In genomic region chr6:158648682-158649131, GRCh38 we compare ENCODE assay signal across 9 cellular contexts. TPM values are rescaled to one million over a fixed set of nuclear protein-coding genes. Genes with fewer than 3 reads are reported as not detected.
DNase-seq lines count a peak whose midpoint lies in the region; ATAC-seq and TF ChIP-seq lines count a peak whose summit lies in the region.
"Had no signal": no experiment of that assay in that cellular context is flagged by ENCODE, and none has a peak within 500 bp of the region (broad histone marks: within the 10 kb centered on the region; RNA-seq: fewer than 3 reads in every experiment).

No MANE protein-coding gene starts in this region.

- no peak for DNase-seq in activated CD4-positive, alpha-beta memory T cell treated with anti-CD3 and anti-CD28 coated beads, Interleukin-2, amount 10 ng/mL, durations not matched to agents 7 days and 5 days
- no peak for DNase-seq in left ventricle myocardium inferior
- DNase-seq in uterus: no peak
- no peak for DNase-seq in GM23338 (ENCODE audit: low spot score)
- no peak for DNase-seq in stimulated activated CD4-positive, alpha-beta T cell treated with anti-CD3 and anti-CD28 coated beads, Interleukin-12 subunit alpha, Interleukin-12 subunit beta, amount 100 ng/mL, for 4 hours
- DNase-seq in C1 segment of cervical spinal cord (lab: John Stamatoyannopoulos, UW): no peak
- DNase-seq: left cardiac atrium had no signal

- H3K27me3 ChIP-seq in left ventricle myocardium inferior (ENCODE audit: low read depth) (no peaks in the 10 kb centered on the region), uterus (no peaks in the 10 kb centered on the region), GM23338 (ENCODE audit: insufficient read depth) (peaks cover 12% of the 10 kb centered on the region)

- H3K9me2 ChIP-seq in GM23338 (ENCODE audit: insufficient read depth): no peaks in the 10 kb centered on the region

- H3K27ac Mint-ChIP-seq in activated CD4-positive, alpha-beta memory T cell treated with anti-CD3 and anti-CD28 coated beads, Interleukin-2, amount 10 ng/mL, durations not matched to agents 7 days and 5 days: peak overlapping the region; percentile 90
- no peak overlapping the region for H3K27ac Mint-ChIP-seq in GM23338

- POLR2A ChIA-PET in activated CD4-positive, alpha-beta memory T cell treated with anti-CD3 and anti-CD28 coated beads, Interleukin-2, amount 10 ng/mL, durations not matched to agents 7 days and 5 days (lab: Charles Lee): interaction anchor here (1.2 to 9.9 kb wide), 9 partner anchors 7 to 396 kb away, joined by 3 to 192 read pairs (median 10); partner anchors contain the start of genes DYNLT1 and TMEM181

- CTCF ChIA-PET in activated CD4-positive, alpha-beta memory T cell treated with anti-CD3 and anti-CD28 coated beads, Interleukin-2, amount 10 ng/mL, durations not matched to agents 7 days and 5 days (lab: Charles Lee): interaction anchor here (3.6 kb wide), 1 partner anchor 11 kb away, joined by 21 read pairs; no protein-coding TSS in a partner anchor

- no peak overlapping the region for H3K4me2 ChIP-seq in GM23338

- H4K20me1 ChIP-seq in GM23338 (replicated peaks; ENCODE audit: insufficient read depth): no peaks in the 10 kb centered on the region; the same call in 1 of the 2 replicates

- H3K4me3 ChIP-seq in left ventricle myocardium inferior: no peak overlapping the region
- no peak overlapping the region for H3K4me3 ChIP-seq in uterus
- H3K4me3 ChIP-seq in GM23338: no peak overlapping the region

- H2AFZ ChIP-seq in GM23338: no peak overlapping the region

- peaks cover 4% of the 10 kb centered on the region for H3K79me2 ChIP-seq in GM23338 (replicated peaks; ENCODE audit: insufficient read depth)

- H3K4me3 Mint-ChIP-seq in activated CD4-positive, alpha-beta memory T cell treated with anti-CD3 and anti-CD28 coated beads, Interleukin-2, amount 10 ng/mL, durations not matched to agents 7 days and 5 days: peak overlapping the region; percentile 73
- no peak overlapping the region for H3K4me3 Mint-ChIP-seq in GM23338

- no peak for TF ChIP-seq POLR2A in uterus (IDR thresholded peaks at IDR 0.05)

- H3K9me3 ChIP-seq in left ventricle myocardium inferior (replicated peaks): no peaks in the 10 kb centered on the region
- H3K9me3 ChIP-seq in uterus: no peaks in the 10 kb centered on the region

- H3F3A ChIP-seq in GM23338 (replicated peaks; ENCODE audit: low read depth): no peaks in the 10 kb centered on the region

- intact Hi-C loops in left ventricle myocardium inferior (cut with micrococcal nuclease) (no loop called here), uterus (cut with DNase I; ENCODE audit: low total_unique reads) (no loop called here)

- H3K36me3 Mint-ChIP-seq in activated CD4-positive, alpha-beta memory T cell treated with anti-CD3 and anti-CD28 coated beads, Interleukin-2, amount 10 ng/mL, durations not matched to agents 7 days and 5 days (ENCODE audit: low read depth): peaks cover 26% of the 10 kb centered on the region
- no peaks in the 10 kb centered on the region for H3K36me3 Mint-ChIP-seq in GM23338 (ENCODE audit: low read depth)

- no peak for TF ChIP-seq CTCF in left ventricle myocardium inferior (IDR thresholded peaks at IDR 0.05; ENCODE audit: borderline replicate concordance)
- no peak for TF ChIP-seq CTCF in uterus (IDR thresholded peaks at IDR 0.05)
- no peak for TF ChIP-seq CTCF in GM23338 (conservative IDR thresholded peaks at IDR 0.05; ENCODE audit: low read depth in 2 of 2)

- H3K27me3 Mint-ChIP-seq in activated CD4-positive, alpha-beta memory T cell treated with anti-CD3 and anti-CD28 coated beads, Interleukin-2, amount 10 ng/mL, durations not matched to agents 7 days and 5 days: no peaks in the 10 kb centered on the region
- H3K27me3 Mint-ChIP-seq in GM23338 (ENCODE audit: insufficient read depth, low read depth, poor library complexity): peaks cover 15% of the 10 kb centered on the region

- H3K36me3 ChIP-seq in left ventricle myocardium inferior (no peaks in the 10 kb centered on the region), uterus (no peaks in the 10 kb centered on the region), GM23338 (ENCODE audit: insufficient read depth) (no peaks in the 10 kb centered on the region)

- peaks cover 68% of the 10 kb centered on the region for H3K4me1 Mint-ChIP-seq in activated CD4-positive, alpha-beta memory T cell treated with anti-CD3 and anti-CD28 coated beads, Interleukin-2, amount 10 ng/mL, durations not matched to agents 7 days and 5 days
- H3K4me1 Mint-ChIP-seq in GM23338: peaks cover 16% of the 10 kb centered on the region

- H3K4me1 ChIP-seq in left ventricle myocardium inferior (peaks cover 43% of the 10 kb centered on the region), uterus (no peaks in the 10 kb centered on the region), GM23338 (ENCODE audit: insufficient read depth) (peaks cover 8% of the 10 kb centered on the region)

- ATAC-seq in GM18502 (IDR thresholded peaks at IDR 0.05; ENCODE audit: poor library complexity, unreplicated experiment) (peak; percentile 39), HG02885 (IDR thresholded peaks at IDR 0.05; ENCODE audit: poor library complexity, unreplicated experiment) (peak; percentile 29), GM23338 (no peak)

- no peaks in the 10 kb centered on the region for H3K9me3 Mint-ChIP-seq in activated CD4-positive, alpha-beta memory T cell treated with anti-CD3 and anti-CD28 coated beads, Interleukin-2, amount 10 ng/mL, durations not matched to agents 7 days and 5 days
- H3K9me3 Mint-ChIP-seq in GM23338: no peaks in the 10 kb centered on the region

- peak overlapping the region; percentile 78 for H3K27ac ChIP-seq in left ventricle myocardium inferior (replicated peaks)
- H3K27ac ChIP-seq in uterus: peak overlapping the region; percentile 61 to 69
- H3K27ac ChIP-seq in GM23338 (ENCODE audit: low read depth): no peak overlapping the region

TF ChIP-seq in GM23338, 12 proteins besides CTCF, POLR2A, EP300 and RAD21 (continues in another document):
- no peak for TF ChIP-seq NANOG (IDR thresholded peaks at IDR 0.05; ENCODE audit: borderline replicate concordance)
- no peak for TF ChIP-seq JUNB (IDR thresholded peaks at IDR 0.05; ENCODE audit: unreplicated experiment)
- no peak for TF ChIP-seq CREB1 (CRISPR knock-in tag; IDR thresholded peaks at IDR 0.05; ENCODE audit: low read depth)
- no peak for TF ChIP-seq STAT1 (IDR thresholded peaks at IDR 0.05; ENCODE audit: unreplicated experiment)

RNA-seq across cellular contexts. Expression of gene SYTL3, which starts 1.1 kb away (rescaled TPM):
- total RNA-seq in activated CD4-positive, alpha-beta memory T cell treated with anti-CD3 and anti-CD28 coated beads, Interleukin-2, amount 10 ng/mL, durations not matched to agents 7 days and 5 days: 100 to 1,000 TPM; 133 to 135 TPM
- 11.2 TPM for total RNA-seq in left ventricle myocardium inferior
- 10 to 100 TPM in 1 of 4 donors, 1 to 10 TPM in 2, under 1 TPM in 1; 0.51 to 12.4 (median 3.3) TPM for total RNA-seq in uterus
- total RNA-seq in GM23338 (2014; rRNA removed; shearing (Covaris generic)): 0.07 TPM in 1 of 2 replicates, not detected in the other
- not detected in 2 replicates for polyA plus RNA-seq in GM23338 (2016; fragmentation: Nextera tagmentation; extraction: Ambion mirVana)

RNA-seq across cellular contexts. Expression of gene DYNLT1, which starts 4.2 kb away (rescaled TPM):
- total RNA-seq in activated CD4-positive, alpha-beta memory T cell treated with anti-CD3 and anti-CD28 coated beads, Interleukin-2, amount 10 ng/mL, durations not matched to agents 7 days and 5 days: 100 to 1,000 TPM; 130 to 133 TPM
- 126 TPM for total RNA-seq in left ventricle myocardium inferior
- total RNA-seq in uterus: 100 to 1,000 TPM in 3 of 4 donors, 10 to 100 TPM in 1; 68.2 to 134 (median 114) TPM
- 60.9 and 71.6 TPM in 2 replicates for total RNA-seq in GM23338 (2014; rRNA removed; shearing (Covaris generic))
- 235 and 241 TPM in 2 replicates for polyA plus RNA-seq in GM23338 (2016; fragmentation: Nextera tagmentation; extraction: Ambion mirVana)

Comparison
In these comparisons a context has a peak if more than half of its experiments do, and no peak if none do; other contexts are left out.
1. RNA of gene SYTL3, which starts 1.1 kb away (total RNA-seq): 133 to 135 TPM in activated CD4-positive, alpha-beta memory T cell treated with anti-CD3 and anti-CD28 coated beads, Interleukin-2, amount 10 ng/mL, durations not matched to agents 7 days and 5 days; 11.2 TPM in left ventricle myocardium inferior (single experiment), 0.51 to 12.4 TPM in uterus and 0.07 TPM in GM23338; every median in the first group is over 10 times any median in the second.